1 cellular context compared by ENCODE assay signal in the genomic region with DNA sequence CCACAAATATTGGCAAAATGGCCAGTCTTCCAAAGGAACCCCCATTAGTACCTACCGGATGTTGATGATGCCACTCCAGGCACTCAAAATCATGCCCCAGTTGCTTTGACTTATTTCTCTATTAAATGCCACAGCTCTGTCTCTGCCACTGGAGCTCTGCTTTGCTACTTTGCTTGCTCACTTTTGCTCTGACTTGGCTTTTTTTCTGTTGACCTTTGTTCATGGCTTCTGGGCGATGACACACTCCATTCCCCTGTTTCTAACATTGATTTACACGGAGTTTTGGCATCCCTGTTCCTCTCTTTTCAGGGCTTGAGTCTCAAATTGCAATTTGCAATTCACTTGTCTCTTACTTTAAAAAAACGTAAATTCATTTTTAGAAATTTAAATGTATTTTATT.
TF ChIP-seq lines count a peak whose summit lies in the region.

No MANE protein-coding gene starts in this region.

TF ChIP-seq in K562, 482 proteins besides CTCF, POLR2A, EP300 and RAD21:
- TF ChIP-seq SP1 (CRISPR knock-in tag; IDR thresholded peaks at IDR 0.05) (0 out of 2 replicates have a peak, but pooled peaks have one; percentile 20), BDP1 (IDR thresholded peaks at IDR 0.05; ENCODE audit: insufficient read depth, insufficient read length) (peak; percentile 16), PRPF4 (IDR thresholded peaks at IDR 0.05; ENCODE audit: insufficient read depth, low read depth, low read length, poor library complexity, severe bottlenecking) (no peak), JUND (IDR thresholded peaks at IDR 0.05; ENCODE audit: borderline replicate concordance, low read depth, low read length) (no peak), JUND (tag; IDR thresholded peaks at IDR 0.05; ENCODE audit: borderline replicate concordance, low read depth, low read length) (no peak), POLR2B (IDR thresholded peaks at IDR 0.05; ENCODE audit: low read depth, partially characterized antibody) (no peak), ZBED1 (IDR thresholded peaks at IDR 0.05) (no peak), E4F1 (CRISPR knock-in tag; IDR thresholded peaks at IDR 0.05; ENCODE audit: borderline replicate concordance) (no peak), HDGF (IDR thresholded peaks at IDR 0.05) (no peak), RFX5 (IDR thresholded peaks at IDR 0.05; ENCODE audit: low read depth, low read length) (no peak), GABPB2 (CRISPR knock-in tag; conservative IDR thresholded peaks at IDR 0.05) (no peak), SREBF2 (CRISPR knock-in tag; IDR thresholded peaks at IDR 0.05) (no peak), ETV1 (tag; conservative IDR thresholded peaks at IDR 0.05; ENCODE audit: low read depth) (peak; percentile 26; the same call in 1 of the 2 replicates), ARNT (IDR thresholded peaks at IDR 0.05) (no peak), ZEB2 (IDR thresholded peaks at IDR 0.05) (no peak), CREB3 (tag; conservative IDR thresholded peaks at IDR 0.05; ENCODE audit: low read depth) (no peak), ZBTB8A (IDR thresholded peaks at IDR 0.05; ENCODE audit: partially characterized antibody) (no peak), GATAD2A (IDR thresholded peaks at IDR 0.05) (no peak), BACH1 (tag; IDR thresholded peaks at IDR 0.05) (peak; percentile 27; the same call in 1 of the 2 replicates), THRAP3 (IDR thresholded peaks at IDR 0.05; ENCODE audit: borderline replicate concordance) (no peak), ZC3H11A (IDR thresholded peaks at IDR 0.05; ENCODE audit: low read depth, low read length) (no peak)
- TF ChIP-seq, protein P1, sequence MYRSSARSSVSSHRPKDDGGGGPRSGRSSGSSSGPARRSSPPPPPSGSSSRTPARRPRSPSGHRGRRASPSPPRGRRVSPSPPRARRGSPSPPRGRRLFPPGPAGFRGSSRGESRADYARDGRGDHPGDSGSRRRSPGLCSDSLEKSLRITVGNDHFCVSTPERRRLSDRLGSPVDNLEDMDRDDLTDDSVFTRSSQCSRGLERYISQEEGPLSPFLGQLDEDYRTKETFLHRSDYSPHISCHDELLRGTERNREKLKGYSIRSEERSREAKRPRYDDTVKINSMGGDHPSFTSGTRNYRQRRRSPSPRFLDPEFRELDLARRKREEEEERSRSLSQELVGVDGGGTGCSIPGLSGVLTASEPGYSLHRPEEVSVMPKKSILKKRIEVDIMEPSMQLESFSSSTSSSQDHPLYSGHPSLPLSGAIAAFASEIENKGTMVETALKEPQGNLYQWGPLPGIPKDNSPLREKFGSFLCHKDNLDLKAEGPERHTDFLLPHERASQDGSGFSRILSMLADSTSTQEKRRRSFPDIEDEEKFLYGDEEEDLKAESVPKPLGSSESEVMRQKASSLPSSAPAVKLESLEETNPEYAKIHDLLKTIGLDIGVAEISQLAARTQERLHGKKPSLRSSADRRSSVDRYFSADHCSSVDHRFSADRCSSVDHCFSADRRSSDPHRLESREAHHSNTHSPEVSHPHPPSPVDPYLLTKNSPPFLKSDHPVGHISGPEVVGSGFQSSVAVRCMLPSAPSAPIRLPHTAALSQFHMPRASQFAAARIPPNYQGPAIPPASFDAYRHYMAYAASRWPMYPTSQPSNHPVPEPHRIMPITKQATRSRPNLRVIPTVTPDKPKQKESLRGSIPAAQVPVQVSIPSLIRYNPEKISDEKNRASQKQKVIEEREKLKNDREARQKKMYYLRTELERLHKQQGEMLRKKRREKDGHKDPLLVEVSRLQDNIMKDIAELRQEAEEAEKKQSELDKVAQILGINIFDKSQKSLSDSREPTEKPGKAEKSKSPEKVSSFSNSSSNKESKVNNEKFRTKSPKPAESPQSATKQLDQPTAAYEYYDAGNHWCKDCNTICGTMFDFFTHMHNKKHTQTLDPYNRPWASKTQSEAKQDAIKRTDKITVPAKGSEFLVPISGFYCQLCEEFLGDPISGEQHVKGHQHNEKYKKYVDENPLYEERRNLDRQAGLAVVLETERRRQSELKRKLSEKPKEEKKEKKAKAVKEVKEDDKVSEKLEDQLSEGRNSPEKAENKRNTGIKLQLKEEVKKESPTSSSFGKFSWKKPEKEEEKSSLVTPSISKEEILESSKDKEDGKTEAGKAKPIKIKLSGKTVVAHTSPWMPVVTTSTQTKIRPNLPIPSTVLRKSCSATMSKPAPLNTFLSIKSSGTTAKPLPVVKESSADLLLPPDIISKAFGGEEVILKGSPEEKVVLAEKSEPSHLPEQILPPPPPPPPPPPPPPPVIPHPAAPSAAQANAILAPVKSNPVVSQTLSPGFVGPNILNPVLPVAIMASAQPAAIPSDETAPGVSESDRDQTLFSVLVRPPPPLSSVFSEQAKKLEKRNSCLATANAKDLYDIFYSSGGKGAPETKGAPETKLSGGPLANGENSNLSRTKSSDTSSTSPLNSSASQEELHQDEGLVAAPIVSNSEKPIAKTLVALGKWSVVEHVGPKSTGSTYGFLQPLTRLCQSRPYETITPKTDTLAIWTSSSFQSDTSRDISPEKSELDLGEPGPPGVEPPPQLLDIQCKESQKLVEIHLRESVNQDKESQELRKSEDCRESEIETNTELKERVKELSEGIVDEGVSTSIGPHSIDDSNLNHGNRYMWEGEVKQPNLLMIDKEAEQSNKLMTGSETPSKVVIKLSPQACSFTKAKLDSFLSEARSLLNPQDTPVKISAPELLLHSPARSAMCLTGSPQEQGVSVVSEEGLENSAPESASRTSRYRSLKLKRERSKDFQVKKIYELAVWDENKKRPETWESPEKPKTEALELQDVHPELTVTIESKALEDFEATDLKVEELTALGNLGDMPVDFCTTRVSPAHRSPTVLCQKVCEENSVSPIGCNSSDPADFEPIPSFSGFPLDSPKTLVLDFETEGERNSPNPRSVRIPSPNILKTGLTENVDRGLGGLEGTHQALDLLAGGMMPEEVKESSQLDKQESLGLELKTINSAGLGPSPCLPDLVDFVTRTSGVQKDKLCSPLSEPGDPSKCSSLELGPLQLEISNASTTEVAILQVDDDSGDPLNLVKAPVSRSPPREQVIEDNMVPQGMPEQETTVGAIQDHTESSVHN (IDR thresholded peaks at IDR 0.05; ENCODE audit: borderline replicate concordance in 1 of 2, low read depth in 1 of 2) = no peak
TF ChIP-seq in K562: peak in this region for 4.
